Comparison of ENCODE assay signal across 21 cellular contexts in genomic region chr15:93986400-93986984, GRCh38.
DNase-seq lines count a peak whose midpoint lies in the region; ATAC-seq and TF ChIP-seq lines count a peak whose summit lies in the region.
"Had no signal": no experiment of that assay in that cellular context is flagged by ENCODE, and none has a peak within 500 bp of the region (broad histone marks: within the 10 kb centered on the region; RNA-seq: fewer than 3 reads in every experiment).

No MANE protein-coding gene starts in this region.

- ATAC-seq in activated T-cell treated with anti-CD3 and anti-CD28 coated beads, Interleukin-2, amount 50 U/mL, for 72 hours (replicated peaks in 1 of 2): no peak
- no peak for ATAC-seq in activated T-cell treated with anti-CD3 and anti-CD28 coated beads, Interleukin-2, amount 50 U/mL, for 4 hours
- ATAC-seq in T-helper 17 cell: no peak
- ATAC-seq in effector memory CD8-positive, alpha-beta T cell (replicated peaks): no peak
- ATAC-seq in activated CD8-positive, alpha-beta memory T cell treated with anti-CD3 and anti-CD28 coated beads, Interleukin-2, amount 10 ng/mL, durations not matched to agents 7 days and 5 days: no peak
- ATAC-seq in HG03521 (IDR thresholded peaks at IDR 0.05; ENCODE audit: unreplicated experiment): no peak
- ATAC-seq: GM23338 had no signal

- TF ChIP-seq POLR2A in thyroid gland (IDR thresholded peaks at IDR 0.05): no peak

- intact Hi-C loops in thyroid gland (cut with DNase I): no loop called here

- WGBS in thyroid gland, 2 donors: 77 to 83% methylated on average over 3 of the region's 3 CpGs

- CTCF ChIA-PET in activated CD8-positive, alpha-beta memory T cell treated with anti-CD3 and anti-CD28 coated beads, Interleukin-2, amount 10 ng/mL, durations not matched to agents 7 days and 5 days (lab: Charles Lee): interaction anchor here (1.5 to 1.8 kb wide), 2 partner anchors 10 to 133 kb away, joined by 7 to 9 read pairs; no protein-coding TSS in a partner anchor

- peaks cover 13% of the 10 kb centered on the region for H3K4me1 Mint-ChIP-seq in activated T-cell treated with anti-CD3 and anti-CD28 coated beads, Interleukin-2, amount 50 U/mL, for 72 hours (ENCODE audit: low read depth)
- H3K4me1 Mint-ChIP-seq in activated T-cell treated with anti-CD3 and anti-CD28 coated beads, Interleukin-2, amount 50 U/mL, for 4 hours (ENCODE audit: low read depth): peaks cover 21% of the 10 kb centered on the region
- H3K4me1 Mint-ChIP-seq in T-helper 17 cell: peaks cover 27% of the 10 kb centered on the region
- H3K4me1 Mint-ChIP-seq in effector memory CD8-positive, alpha-beta T cell (ENCODE audit: low read depth in 2 of 2): peaks cover 21 to 33% of the 10 kb centered on the region in 2 donors
- peaks cover 19% of the 10 kb centered on the region for H3K4me1 Mint-ChIP-seq in neural progenitor cell
- peaks cover 16% of the 10 kb centered on the region for H3K4me1 Mint-ChIP-seq in activated CD8-positive, alpha-beta memory T cell treated with anti-CD3 and anti-CD28 coated beads, Interleukin-2, amount 10 ng/mL, durations not matched to agents 7 days and 5 days
- H3K4me1 Mint-ChIP-seq: GM23338 had no signal

- H3K4me1 ChIP-seq in neural progenitor cell (peaks cover 39% of the 10 kb centered on the region), thyroid gland (no peaks in the 10 kb centered on the region)

- no peaks in the 10 kb centered on the region for H3K27me3 Mint-ChIP-seq in activated T-cell treated with anti-CD3 and anti-CD28 coated beads, Interleukin-2, amount 50 U/mL, for 72 hours (ENCODE audit: low read depth)
- no peaks in the 10 kb centered on the region for H3K27me3 Mint-ChIP-seq in activated T-cell treated with anti-CD3 and anti-CD28 coated beads, Interleukin-2, amount 50 U/mL, for 4 hours (ENCODE audit: low read depth)
- H3K27me3 Mint-ChIP-seq in T-helper 17 cell (no peaks in the 10 kb centered on the region), neural progenitor cell (ENCODE audit: insufficient read depth, low read depth) (no peaks in the 10 kb centered on the region)
- no peaks in the 10 kb centered on the region for H3K27me3 Mint-ChIP-seq in effector memory CD8-positive, alpha-beta T cell
- H3K27me3 Mint-ChIP-seq in activated CD8-positive, alpha-beta memory T cell treated with anti-CD3 and anti-CD28 coated beads, Interleukin-2, amount 10 ng/mL, durations not matched to agents 7 days and 5 days: peaks cover 2% of the 10 kb centered on the region

- H3K36me3 ChIP-seq in neural progenitor cell (no peaks in the 10 kb centered on the region), thyroid gland (no peaks in the 10 kb centered on the region)

- H3K9me3 ChIP-seq in T-helper 17 cell (ENCODE audit: control insufficient read depth, low read length, poor library complexity, severe bottlenecking) (no peaks in the 10 kb centered on the region), neural progenitor cell (ENCODE audit: low read depth) (no peaks in the 10 kb centered on the region), thyroid gland (no peaks in the 10 kb centered on the region)

- no peaks in the 10 kb centered on the region for H3K27me3 ChIP-seq in neural progenitor cell
- no peaks in the 10 kb centered on the region for H3K27me3 ChIP-seq in thyroid gland

- H4K20me1 ChIP-seq in neural progenitor cell (ENCODE audit: low read depth): no peaks in the 10 kb centered on the region

- H3K79me2 ChIP-seq in neural progenitor cell (ENCODE audit: low read depth): no peaks in the 10 kb centered on the region

- no peak overlapping the region for H3K4me2 ChIP-seq in neural progenitor cell
- H3K4me2 ChIP-seq: GM23338 had no signal

- peaks cover 3% of the 10 kb centered on the region for H3F3A ChIP-seq in neural progenitor cell (ENCODE audit: low read depth)

- H3K27ac ChIP-seq in neural progenitor cell (no peak overlapping the region), thyroid gland (no peak overlapping the region)

- DNase-seq in activated T-cell treated with anti-CD3 and anti-CD28 coated beads, Interleukin-2, amount 50 U/mL, for 72 hours: no peak
- DNase-seq in activated T-cell treated with anti-CD3 and anti-CD28 coated beads, Interleukin-2, amount 50 U/mL, for 4 hours: no peak
- DNase-seq in T-helper 17 cell (no peak), neural progenitor cell (ENCODE audit: low spot score) (no peak), thyroid gland (no peak)
- no peak for DNase-seq in effector memory CD8-positive, alpha-beta T cell
- DNase-seq in activated CD8-positive, alpha-beta memory T cell treated with anti-CD3 and anti-CD28 coated beads, Interleukin-2, amount 10 ng/mL, durations not matched to agents 7 days and 5 days: no peak
- DNase-seq: 8988T, AML-193, HCEC 1CT, KG1, NCI-H1105, NCI-H146, NCI-H2029, NCI-H2227 treated with DMSO at 0.1 percent for 48 hours, NCI-H510A, OCI-M1, Right ventricle myocardium superior had no signal

- no peak for TF ChIP-seq CTCF in neural progenitor cell (IDR thresholded peaks at IDR 0.05)
- no peak for TF ChIP-seq CTCF in thyroid gland (IDR thresholded peaks at IDR 0.05)

- H3K4me3 ChIP-seq in neural progenitor cell (no peak overlapping the region), thyroid gland (replicated peaks in 1 of 3) (no peak overlapping the region)
- H3K4me3 ChIP-seq: GM23338 had no signal

- H3K9ac ChIP-seq in neural progenitor cell: no peak overlapping the region

- no peaks in the 10 kb centered on the region for H3K36me3 Mint-ChIP-seq in activated T-cell treated with anti-CD3 and anti-CD28 coated beads, Interleukin-2, amount 50 U/mL, for 72 hours (ENCODE audit: insufficient read depth in 2 of 2)
- H3K36me3 Mint-ChIP-seq in activated T-cell treated with anti-CD3 and anti-CD28 coated beads, Interleukin-2, amount 50 U/mL, for 4 hours (ENCODE audit: insufficient read depth): no peaks in the 10 kb centered on the region
- H3K36me3 Mint-ChIP-seq in T-helper 17 cell (ENCODE audit: low read depth) (peaks cover 2% of the 10 kb centered on the region), neural progenitor cell (no peaks in the 10 kb centered on the region)
- no peaks in the 10 kb centered on the region for H3K36me3 Mint-ChIP-seq in effector memory CD8-positive, alpha-beta T cell (ENCODE audit: insufficient read depth)
- no peaks in the 10 kb centered on the region for H3K36me3 Mint-ChIP-seq in activated CD8-positive, alpha-beta memory T cell treated with anti-CD3 and anti-CD28 coated beads, Interleukin-2, amount 10 ng/mL, durations not matched to agents 7 days and 5 days
- H3K36me3 Mint-ChIP-seq: CD14-positive monocyte had no signal

- no peaks in the 10 kb centered on the region for H3K9me3 Mint-ChIP-seq in activated T-cell treated with anti-CD3 and anti-CD28 coated beads, Interleukin-2, amount 50 U/mL, for 72 hours
- no peaks in the 10 kb centered on the region for H3K9me3 Mint-ChIP-seq in activated T-cell treated with anti-CD3 and anti-CD28 coated beads, Interleukin-2, amount 50 U/mL, for 4 hours
- no peaks in the 10 kb centered on the region for H3K9me3 Mint-ChIP-seq in effector memory CD8-positive, alpha-beta T cell
- H3K9me3 Mint-ChIP-seq in neural progenitor cell: no peaks in the 10 kb centered on the region
- H3K9me3 Mint-ChIP-seq in activated CD8-positive, alpha-beta memory T cell treated with anti-CD3 and anti-CD28 coated beads, Interleukin-2, amount 10 ng/mL, durations not matched to agents 7 days and 5 days (ENCODE audit: low read depth): no peaks in the 10 kb centered on the region
- H3K9me3 Mint-ChIP-seq: GM23338 had no signal

- peak overlapping the region; percentile 3 for H2AFZ ChIP-seq in neural progenitor cell (replicated peaks)

- H3K4me3 Mint-ChIP-seq in activated T-cell treated with anti-CD3 and anti-CD28 coated beads, Interleukin-2, amount 50 U/mL, for 72 hours: no peak overlapping the region
- no peak overlapping the region for H3K4me3 Mint-ChIP-seq in activated T-cell treated with anti-CD3 and anti-CD28 coated beads, Interleukin-2, amount 50 U/mL, for 4 hours
- H3K4me3 Mint-ChIP-seq in T-helper 17 cell: peak overlapping the region; percentile 31
- H3K4me3 Mint-ChIP-seq in effector memory CD8-positive, alpha-beta T cell: peak overlapping the region in 1 of 2 donors; percentile 64
- H3K4me3 Mint-ChIP-seq in neural progenitor cell: no peak overlapping the region
- H3K4me3 Mint-ChIP-seq in activated CD8-positive, alpha-beta memory T cell treated with anti-CD3 and anti-CD28 coated beads, Interleukin-2, amount 10 ng/mL, durations not matched to agents 7 days and 5 days: no peak overlapping the region
- H3K4me3 Mint-ChIP-seq: CD14-positive monocyte, GM23338 had no signal

- H3K27ac Mint-ChIP-seq in activated T-cell treated with anti-CD3 and anti-CD28 coated beads, Interleukin-2, amount 50 U/mL, for 72 hours: peak overlapping the region; percentile 31
- H3K27ac Mint-ChIP-seq in T-helper 17 cell: peak overlapping the region; percentile 1
- peak overlapping the region; percentile 64 to 65 for H3K27ac Mint-ChIP-seq in effector memory CD8-positive, alpha-beta T cell
- no peak overlapping the region for H3K27ac Mint-ChIP-seq in neural progenitor cell
- no peak overlapping the region for H3K27ac Mint-ChIP-seq in activated CD8-positive, alpha-beta memory T cell treated with anti-CD3 and anti-CD28 coated beads, Interleukin-2, amount 10 ng/mL, durations not matched to agents 7 days and 5 days
- H3K27ac Mint-ChIP-seq: CD14-positive monocyte, GM23338 had no signal

Comparison
In these comparisons a context has a peak if more than half of its experiments do, and no peak if none do; other contexts are left out.
1. H3K27ac Mint-ChIP-seq: peak in activated T-cell treated with anti-CD3 and anti-CD28 coated beads, Interleukin-2, amount 50 U/mL, for 72 hours (single experiment), T-helper 17 cell (single experiment) and effector memory CD8-positive, alpha-beta T cell (2 of 2); none in neural progenitor cell (single experiment) and activated CD8-positive, alpha-beta memory T cell treated with anti-CD3 and anti-CD28 coated beads, Interleukin-2, amount 10 ng/mL, durations not matched to agents 7 days and 5 days (single experiment).